Comparison of ENCODE assay signal across 1 cellular context in the genomic region with DNA sequence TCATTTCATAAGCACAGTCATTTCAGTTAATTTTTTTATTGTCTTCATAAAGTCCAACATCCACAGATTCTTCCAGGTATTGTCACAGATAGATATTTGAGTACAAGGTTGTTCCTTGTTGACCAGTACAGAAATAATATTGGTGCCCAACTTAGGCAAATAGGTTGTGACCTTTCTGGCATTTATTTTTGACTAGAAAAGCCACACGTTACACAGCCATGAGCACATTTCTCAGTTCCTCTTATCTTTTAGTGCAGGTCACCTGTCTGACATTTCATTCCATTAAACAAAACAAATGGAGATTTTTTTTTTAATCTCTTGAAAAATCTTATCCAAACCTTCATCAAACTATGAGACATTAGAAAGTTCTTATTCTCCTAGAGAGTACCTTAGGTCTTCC.
A peak's percentile ranks its signal among the peaks of the same experiment; 100 is the strongest.
TF ChIP-seq lines count a peak whose summit lies in the region.

No MANE protein-coding gene starts in this region.

TF ChIP-seq in GM12878, 131 proteins besides CTCF, POLR2A, EP300 and RAD21 (continued from another document):
- TF ChIP-seq TBL1XR1 (IDR thresholded peaks at IDR 0.05; ENCODE audit: low read depth, low read length) (no peak), TCF3 (IDR thresholded peaks at IDR 0.05; ENCODE audit: borderline replicate concordance, insufficient read depth, low read depth, low read length) (no peak), BCL11A (IDR thresholded peaks at IDR 0.05; ENCODE audit: low read depth, low read length) (peak; percentile 31; the same call in 1 of the 2 replicates), RUNX3 (IDR thresholded peaks at IDR 0.05; ENCODE audit: low read length) (peak; percentile 32; the same call in 1 of the 2 replicates), IKZF2 (IDR thresholded peaks at IDR 0.05) (peak in 1 of 2 experiments; percentile 16; a peak in 1 of 4 replicates), MEF2B (IDR thresholded peaks at IDR 0.05; ENCODE audit: partially characterized antibody, poor library complexity, severe bottlenecking) (peak; percentile 29), HDGF (IDR thresholded peaks at IDR 0.05) (no peak), CBX3 (IDR thresholded peaks at IDR 0.05; ENCODE audit: borderline replicate concordance, low read depth) (no peak), NFXL1 (IDR thresholded peaks at IDR 0.05; ENCODE audit: borderline replicate concordance) (no peak)
